In genomic region chr13:113837554-113838355, GRCh38 we compare ENCODE assay signal across 9 cellular contexts. TPM values are rescaled to one million over a fixed set of nuclear protein-coding genes. Genes with fewer than 3 reads are reported as not detected.
DNase-seq lines count a peak whose midpoint lies in the region; ATAC-seq and TF ChIP-seq lines count a peak whose summit lies in the region.
"Had no signal": no experiment of that assay in that cellular context is flagged by ENCODE, and none has a peak within 500 bp of the region (broad histone marks: within the 10 kb centered on the region; RNA-seq: fewer than 3 reads in every experiment).

No MANE protein-coding gene starts in this region.

- H3K4me1 Mint-ChIP-seq in chondrocyte (ENCODE audit: low read depth), result peaks cover 22% of the 10 kb centered on the region
- H3K4me1 Mint-ChIP-seq in stimulated activated naive CD8-positive, alpha-beta T cell treated with anti-CD3 and anti-CD28 coated beads, Interleukin-15, amount 100 ng/mL, for 72 hours, result peaks cover 55% of the 10 kb centered on the region

- no peaks in the 10 kb centered on the region for H3K9me3 Mint-ChIP-seq in chondrocyte (ENCODE audit: low read depth)
- peaks cover 5 to 15% of the 10 kb centered on the region in 2 donors for H3K9me3 Mint-ChIP-seq in stimulated activated naive CD8-positive, alpha-beta T cell treated with anti-CD3 and anti-CD28 coated beads, Interleukin-15, amount 100 ng/mL, for 72 hours
- H3K9me3 Mint-ChIP-seq: activated B cell treated with CpG ODN at 0.5 μM for 24 hours had no signal

- DNase-seq in GM03348 (ENCODE audit: low spot score) (peak; percentile 98), NCI-H345 (lab: John Stamatoyannopoulos, UW) (peak; percentile 81), chondrocyte (ENCODE audit: low spot score) (no peak), kidney tubule cell (ENCODE audit: low spot score) (peak; percentile 92), retina (no peak)
- DNase-seq in stimulated activated naive CD8-positive, alpha-beta T cell treated with anti-CD3 and anti-CD28 coated beads, Interleukin-15, amount 100 ng/mL, for 72 hours, result no peak
- DNase-seq: activated B cell treated with CpG ODN at 0.5 μM for 24 hours had no signal

- peaks cover 9% of the 10 kb centered on the region for H3K36me3 Mint-ChIP-seq in chondrocyte (ENCODE audit: low read depth)

- no peaks in the 10 kb centered on the region for H3K27me3 Mint-ChIP-seq in chondrocyte (ENCODE audit: low read depth)
- peaks cover 30% of the 10 kb centered on the region for H3K27me3 Mint-ChIP-seq in stimulated activated naive CD8-positive, alpha-beta T cell treated with anti-CD3 and anti-CD28 coated beads, Interleukin-15, amount 100 ng/mL, for 72 hours
- H3K27me3 Mint-ChIP-seq: activated B cell treated with CpG ODN at 0.5 μM for 24 hours had no signal

- peak overlapping the region; percentile 67 for H3K4me3 Mint-ChIP-seq in chondrocyte (ENCODE audit: unreplicated experiment)
- no peak overlapping the region for H3K4me3 Mint-ChIP-seq in stimulated activated naive CD8-positive, alpha-beta T cell treated with anti-CD3 and anti-CD28 coated beads, Interleukin-15, amount 100 ng/mL, for 72 hours
- H3K4me3 Mint-ChIP-seq: activated B cell treated with CpG ODN at 0.5 μM for 24 hours had no signal

- H3K27ac Mint-ChIP-seq in chondrocyte (ENCODE audit: unreplicated experiment), result peak overlapping the region; percentile 100
- H3K27ac Mint-ChIP-seq in stimulated activated naive CD8-positive, alpha-beta T cell treated with anti-CD3 and anti-CD28 coated beads, Interleukin-15, amount 100 ng/mL, for 72 hours, result peak overlapping the region; percentile 7 to 54
- H3K27ac Mint-ChIP-seq: activated B cell treated with CpG ODN at 0.5 μM for 24 hours had no signal

- peak; percentile 16 for ATAC-seq in stimulated activated naive CD8-positive, alpha-beta T cell treated with anti-CD3 and anti-CD28 coated beads, Interleukin-15, amount 100 ng/mL, for 72 hours
- ATAC-seq in GM19324 (IDR thresholded peaks at IDR 0.05; ENCODE audit: low FRiP score, unreplicated experiment) (no peak), GM21576 (IDR thresholded peaks at IDR 0.05; ENCODE audit: unreplicated experiment) (no peak)

- TF ChIP-seq CTCF in chondrocyte (IDR thresholded peaks at IDR 0.05), result no peak

RNA-seq across cellular contexts. Expression of gene GAS6, which starts 26.1 kb away (rescaled TPM):
- 83.7 to 113 TPM (median 111 TPM) in 3 replicates for total RNA-seq in chondrocyte

Comparison
In these comparisons a context has a peak if more than half of its experiments do, and no peak if none do; other contexts are left out.
1. DNase-seq: peak in GM03348 (single experiment), NCI-H345 (single experiment) and kidney tubule cell (single experiment); none in chondrocyte (single experiment), stimulated activated naive CD8-positive, alpha-beta T cell treated with anti-CD3 and anti-CD28 coated beads, Interleukin-15, amount 100 ng/mL, for 72 hours (0 of 2) and retina (single experiment).